17 cellular contexts compared by ENCODE assay signal in the genomic region with DNA sequence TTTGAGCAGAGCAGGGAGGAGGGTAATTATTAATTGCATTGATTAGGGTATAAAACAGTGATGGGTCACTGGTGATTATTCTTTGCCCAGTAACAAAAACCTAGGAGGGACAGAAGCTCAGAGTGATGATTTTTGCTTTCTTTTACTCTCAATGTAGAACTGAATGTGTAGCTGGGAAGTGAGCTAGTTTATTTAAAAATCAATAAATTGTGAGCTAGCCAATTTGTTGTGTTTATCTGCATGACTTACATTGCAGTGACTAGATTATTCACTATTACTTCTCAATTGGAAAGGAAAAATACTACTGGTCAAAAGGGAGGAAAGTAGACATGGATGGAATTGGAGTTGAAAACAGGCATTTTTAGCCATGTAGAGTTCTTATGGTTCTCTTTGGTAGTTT.
DNase-seq lines count a peak whose midpoint lies in the region; ATAC-seq, FAIRE-seq and TF ChIP-seq lines count a peak whose summit lies in the region.
"Had no signal": no experiment of that assay in that cellular context is flagged by ENCODE, and none has a peak within 500 bp of the region (broad histone marks: within the 10 kb centered on the region; RNA-seq: fewer than 3 reads in every experiment).

No MANE protein-coding gene starts in this region.

- H3K4me2 ChIP-seq in HepG2 (ENCODE audit: low read depth, low read length) (no peak overlapping the region), neural progenitor cell (peak overlapping the region; percentile 9)

- H3K9me3 Mint-ChIP-seq in brain (no peaks in the 10 kb centered on the region), neural progenitor cell (no peaks in the 10 kb centered on the region)
- H3K9me3 Mint-ChIP-seq: CD4-positive, CD25-positive, alpha-beta regulatory T cell had no signal

- TF ChIP-seq EP300 in HepG2 (IDR thresholded peaks at IDR 0.05; ENCODE audit: low read depth in 2 of 2, low read length in 2 of 2) (no peak), HepG2 (CRISPR knock-in tag; IDR thresholded peaks at IDR 0.05; ENCODE audit: borderline replicate concordance) (no peak)

- H3K36me3 Mint-ChIP-seq in brain, result peaks cover 72% of the 10 kb centered on the region
- H3K36me3 Mint-ChIP-seq in neural progenitor cell, result peaks cover 27% of the 10 kb centered on the region

- H3K9me3 ChIP-seq in right lobe of liver, result no peaks in the 10 kb centered on the region
- no peaks in the 10 kb centered on the region for H3K9me3 ChIP-seq in HepG2 (ENCODE audit: low read length)
- no peaks in the 10 kb centered on the region for H3K9me3 ChIP-seq in neural progenitor cell (ENCODE audit: low read depth)
- no peaks in the 10 kb centered on the region for H3K9me3 ChIP-seq in testis
- H3K9me3 ChIP-seq: BE2C had no signal

- FAIRE-seq in HepG2 (lab: Jason Lieb, UNC), result no peak
- FAIRE-seq: H1, K562 had no signal

- H3K27ac Mint-ChIP-seq in brain (peak overlapping the region in 3 of 5 experiments; percentile 40 to 61 (median 44)), neural progenitor cell (no peak overlapping the region)
- H3K27ac Mint-ChIP-seq: CD4-positive, CD25-positive, alpha-beta regulatory T cell had no signal

- H3K27me3 Mint-ChIP-seq in brain, result peaks cover 1% of the 10 kb centered on the region
- peaks cover 2% of the 10 kb centered on the region for H3K27me3 Mint-ChIP-seq in neural progenitor cell (ENCODE audit: insufficient read depth, low read depth)
- H3K27me3 Mint-ChIP-seq: CD4-positive, CD25-positive, alpha-beta regulatory T cell had no signal

- H4K20me1 ChIP-seq in HepG2 (ENCODE audit: insufficient read depth, low read length) (no peaks in the 10 kb centered on the region), neural progenitor cell (ENCODE audit: low read depth) (no peaks in the 10 kb centered on the region)

- H3K9ac ChIP-seq in HepG2 (ENCODE audit: insufficient read depth, low read depth, low read length) (no peak overlapping the region), neural progenitor cell (no peak overlapping the region)

- ATAC-seq in right lobe of liver (peak; percentile 65 to 90 (median 74)), HepG2 (no peak), GM19328 (IDR thresholded peaks at IDR 0.05; ENCODE audit: unreplicated experiment) (no peak)
- ATAC-seq: K562 had no signal

- in situ Hi-C loops in HepG2 (cut with HindIII; ENCODE audit: extremely low pct_ligation_motif_present, low pct_unique_long_range_greater_than_20kb), result no loop called here

- H2AFZ ChIP-seq in HepG2 (ENCODE audit: low read length) (no peak overlapping the region), neural progenitor cell (replicated peaks) (no peak overlapping the region)

- H3K4me1 ChIP-seq in right lobe of liver (peaks cover 0 to 3% (median 0%) of the 10 kb centered on the region in 4 donors), HepG2 (ENCODE audit: insufficient read depth, low read length) (no peaks in the 10 kb centered on the region), neural progenitor cell (peaks cover 24% of the 10 kb centered on the region), testis (peaks cover 28% of the 10 kb centered on the region)

- BruUV-seq in HepG2 (replicated peaks; lab: Mats Ljungman, UMichigan), result no TSS peak

- DNase-seq in right lobe of liver (no peak), HepG2 (ENCODE audit: low spot score) (no peak), neural progenitor cell (ENCODE audit: low spot score) (no peak), testis (no peak), head of caudate nucleus (no peak), NCI-H1436 (lab: John Stamatoyannopoulos, UW) (no peak)
- DNase-seq: BE2C; C1 segment of cervical spinal cord; CD4-positive, CD25-positive, alpha-beta regulatory T cell; DMS153; DMS79; GDM1; H9 had no signal

- POLR2A ChIA-PET in HepG2 (lab: Yijun Ruan, JAX), result no interaction called here

- H3K27me3 ChIP-seq in right lobe of liver (no peaks in the 10 kb centered on the region), HepG2 (ENCODE audit: control insufficient read depth in 1 of 2, insufficient read depth in 2 of 2, low read length in 2 of 2) (no peaks in the 10 kb centered on the region), neural progenitor cell (no peaks in the 10 kb centered on the region), testis (no peaks in the 10 kb centered on the region)
- H3K27me3 ChIP-seq: BE2C had no signal

- H3K27ac ChIP-seq in right lobe of liver, result no peak overlapping the region
- H3K27ac ChIP-seq in HepG2 (ENCODE audit: extremely low read length, insufficient read depth, low read length), result no peak overlapping the region
- H3K27ac ChIP-seq in neural progenitor cell, result no peak overlapping the region
- H3K27ac ChIP-seq in testis, result peak overlapping the region; percentile 14 to 28

- no peak for TF ChIP-seq POLR2A in right lobe of liver (IDR thresholded peaks at IDR 0.05)
- no peak for TF ChIP-seq POLR2A in HepG2 (IDR thresholded peaks at IDR 0.05; ENCODE audit: insufficient read depth in 1 of 2, low read depth in 2 of 2, low read length in 2 of 2)
- TF ChIP-seq POLR2A in testis (IDR thresholded peaks at IDR 0.05), result no peak

- H3K4me3 Mint-ChIP-seq in brain (peak overlapping the region in 1 of 5 experiments; percentile 59), neural progenitor cell (no peak overlapping the region)
- H3K4me3 Mint-ChIP-seq: CD4-positive, CD25-positive, alpha-beta regulatory T cell; H9 had no signal

- TF ChIP-seq CTCF in right lobe of liver (IDR thresholded peaks at IDR 0.05), result no peak
- no peak for TF ChIP-seq CTCF in HepG2 (CRISPR knock-in tag; IDR thresholded peaks at IDR 0.05)
- no peak for TF ChIP-seq CTCF in brain (conservative IDR thresholded peaks at IDR 0.05)
- TF ChIP-seq CTCF in neural progenitor cell (IDR thresholded peaks at IDR 0.05), result no peak
- no peak for TF ChIP-seq CTCF in testis (IDR thresholded peaks at IDR 0.05)

- peaks cover 10% of the 10 kb centered on the region for H3F3A ChIP-seq in neural progenitor cell (ENCODE audit: low read depth)

- H3K4me1 Mint-ChIP-seq in brain, result peaks cover 13% of the 10 kb centered on the region
- H3K4me1 Mint-ChIP-seq in neural progenitor cell, result peaks cover under 1% of the 10 kb centered on the region
- H3K4me1 Mint-ChIP-seq: CD4-positive, CD25-positive, alpha-beta regulatory T cell had no signal

- H3K4me3 ChIP-seq in right lobe of liver (no peak overlapping the region), HepG2 (replicated peaks in 1 of 3; ENCODE audit: insufficient read depth in 1 of 3, low read depth in 2 of 3, low read length in 3 of 3) (no peak overlapping the region), neural progenitor cell (no peak overlapping the region), testis (no peak overlapping the region)
- H3K4me3 ChIP-seq: K562 had no signal

- H3K36me3 ChIP-seq in right lobe of liver (no peaks in the 10 kb centered on the region), HepG2 (replicated peaks in 1 of 2; ENCODE audit: control insufficient read depth in 1 of 2, insufficient read depth in 2 of 2, low read length in 2 of 2) (peaks cover 5 to 26% of the 10 kb centered on the region in 2 experiments; a peak in 4 of 5 replicates), neural progenitor cell (no peaks in the 10 kb centered on the region), testis (ENCODE audit: low read depth, missing control alignments) (no peaks in the 10 kb centered on the region)
- H3K36me3 ChIP-seq: BE2C had no signal

- no peak for TF ChIP-seq RAD21 in HepG2 (CRISPR knock-in tag; IDR thresholded peaks at IDR 0.05)

- intact Hi-C loops in right lobe of liver (cut with DNase I) (no loop called here), HepG2 (cut with micrococcal nuclease; ENCODE audit: unreplicated experiment) (no loop called here), testis (cut with DNase I; ENCODE audit: low total_unique reads) (no loop called here), head of caudate nucleus (cut with DNase I) (no loop called here)

- H3K79me2 ChIP-seq in HepG2 (ENCODE audit: insufficient read depth, low read length) (no peaks in the 10 kb centered on the region), neural progenitor cell (ENCODE audit: low read depth) (no peaks in the 10 kb centered on the region)

- CTCF ChIA-PET in HepG2 (lab: Yijun Ruan, JAX; ENCODE audit: low intra/inter-chr PET ratio, low total read pairs), result no interaction called here

TF ChIP-seq in HepG2, 621 proteins besides CTCF, POLR2A, EP300 and RAD21:
- TF ChIP-seq SALL2 (CRISPR knock-in tag; IDR thresholded peaks at IDR 0.05), result no peak
- no peak for TF ChIP-seq ZNF616 (CRISPR knock-in tag; IDR thresholded peaks at IDR 0.05; ENCODE audit: low read depth)
- no peak for TF ChIP-seq NFIB (CRISPR knock-in tag; IDR thresholded peaks at IDR 0.05; ENCODE audit: borderline replicate concordance)
- TF ChIP-seq, protein P1, sequence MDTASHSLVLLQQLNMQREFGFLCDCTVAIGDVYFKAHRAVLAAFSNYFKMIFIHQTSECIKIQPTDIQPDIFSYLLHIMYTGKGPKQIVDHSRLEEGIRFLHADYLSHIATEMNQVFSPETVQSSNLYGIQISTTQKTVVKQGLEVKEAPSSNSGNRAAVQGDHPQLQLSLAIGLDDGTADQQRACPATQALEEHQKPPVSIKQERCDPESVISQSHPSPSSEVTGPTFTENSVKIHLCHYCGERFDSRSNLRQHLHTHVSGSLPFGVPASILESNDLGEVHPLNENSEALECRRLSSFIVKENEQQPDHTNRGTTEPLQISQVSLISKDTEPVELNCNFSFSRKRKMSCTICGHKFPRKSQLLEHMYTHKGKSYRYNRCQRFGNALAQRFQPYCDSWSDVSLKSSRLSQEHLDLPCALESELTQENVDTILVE (CRISPR knock-in tag; IDR thresholded peaks at IDR 0.05), result no peak
- TF ChIP-seq ARNTL (CRISPR knock-in tag; IDR thresholded peaks at IDR 0.05), result no peak
- TF ChIP-seq ZNF780A (CRISPR knock-in tag; IDR thresholded peaks at IDR 0.05), result no peak
- TF ChIP-seq, protein P2, sequence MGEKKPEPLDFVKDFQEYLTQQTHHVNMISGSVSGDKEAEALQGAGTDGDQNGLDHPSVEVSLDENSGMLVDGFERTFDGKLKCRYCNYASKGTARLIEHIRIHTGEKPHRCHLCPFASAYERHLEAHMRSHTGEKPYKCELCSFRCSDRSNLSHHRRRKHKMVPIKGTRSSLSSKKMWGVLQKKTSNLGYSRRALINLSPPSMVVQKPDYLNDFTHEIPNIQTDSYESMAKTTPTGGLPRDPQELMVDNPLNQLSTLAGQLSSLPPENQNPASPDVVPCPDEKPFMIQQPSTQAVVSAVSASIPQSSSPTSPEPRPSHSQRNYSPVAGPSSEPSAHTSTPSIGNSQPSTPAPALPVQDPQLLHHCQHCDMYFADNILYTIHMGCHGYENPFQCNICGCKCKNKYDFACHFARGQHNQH (CRISPR knock-in tag; IDR thresholded peaks at IDR 0.05), result no peak
- TF ChIP-seq FOSL1 (CRISPR knock-in tag; IDR thresholded peaks at IDR 0.05; ENCODE audit: borderline replicate concordance), result no peak
- no peak for TF ChIP-seq MLLT10 (CRISPR knock-in tag; IDR thresholded peaks at IDR 0.05)
TF ChIP-seq in HepG2: peak in this region for 0.

Comparison
In these comparisons a context has a peak if more than half of its experiments do, and no peak if none do; other contexts are left out.
1. ATAC-seq: peak in right lobe of liver (4 of 4); none in HepG2 (single experiment) and GM19328 (single experiment).
2. H3K27ac ChIP-seq: peak in testis (2 of 2); none in right lobe of liver (0 of 3), HepG2 (single experiment) and neural progenitor cell (single experiment).